ENCODE assay signal across 8 cellular contexts in the genomic region with DNA sequence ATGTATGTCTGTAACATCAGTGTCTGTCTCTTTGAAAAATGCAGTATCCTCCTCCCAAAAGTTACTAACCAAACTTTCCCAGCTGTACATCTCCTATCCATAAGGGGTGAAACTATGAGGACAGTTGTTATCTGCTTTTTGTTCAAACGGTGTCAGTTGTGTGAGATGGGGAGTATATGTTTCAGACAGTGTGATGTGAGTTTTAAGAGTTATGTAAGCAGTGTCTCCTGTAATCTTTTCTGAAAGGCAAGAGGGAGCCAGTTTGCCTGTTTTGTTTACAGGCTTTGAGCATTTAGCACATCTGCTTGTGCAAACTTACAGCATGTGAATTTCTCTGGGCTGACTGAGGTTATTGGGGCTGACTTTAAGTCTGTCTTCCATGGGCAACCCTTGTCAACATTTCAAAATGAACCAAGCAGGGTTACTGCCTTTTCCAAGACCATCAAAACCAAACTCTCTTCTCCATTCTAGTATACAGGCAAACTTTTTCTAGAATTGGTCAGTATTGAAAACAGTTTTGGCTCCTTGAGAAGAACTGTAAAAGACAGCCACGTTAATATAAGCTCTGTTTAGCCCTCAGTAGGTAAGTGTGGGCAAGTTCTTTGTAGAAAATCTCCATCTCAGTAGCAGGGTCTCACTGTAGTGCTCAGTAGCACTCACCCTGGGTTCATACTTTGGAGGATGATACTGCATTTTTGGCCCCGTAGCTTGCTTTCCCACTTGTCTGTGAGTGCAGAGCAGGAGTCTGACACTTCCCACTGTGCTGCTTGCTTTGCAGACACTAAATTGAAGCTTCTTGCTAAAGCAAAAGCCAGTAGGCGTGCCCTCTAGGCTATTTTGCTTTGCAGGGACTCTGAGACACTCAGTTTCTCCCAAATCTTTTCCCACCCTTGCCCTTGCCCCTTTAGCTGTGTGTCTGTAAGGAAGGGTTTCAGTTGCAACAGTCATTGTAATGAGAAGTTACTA. TPM values are rescaled to one million over a fixed set of nuclear protein-coding genes. Genes with fewer than 3 reads are reported as not detected.
DNase-seq lines count a peak whose midpoint lies in the region; ATAC-seq and TF ChIP-seq lines count a peak whose summit lies in the region.

No MANE protein-coding gene starts in this region.

- H2AFZ ChIP-seq in KMS-11 (ENCODE audit: low read depth) = peak overlapping the region; percentile 28; the same call in 1 of the 2 replicates

- TF ChIP-seq CTCF in KMS-11 (conservative IDR thresholded peaks at IDR 0.05; ENCODE audit: low read depth, low read length) (no peak), gastroesophageal sphincter (IDR thresholded peaks at IDR 0.05) (no peak), sigmoid colon (IDR thresholded peaks at IDR 0.05) (no peak)

- peak overlapping the region; percentile 67 for H3K4me2 ChIP-seq in KMS-11

- WGBS in gastroesophageal sphincter (ENCODE audit: low coverage in 1 of 2), 2 donors = 18 to 32% methylated on average over 3 of the region's 4 CpGs
- 20 to 31% methylated on average over 4 of the region's 4 CpGs for WGBS in sigmoid colon, 2 donors

- no peaks in the 10 kb centered on the region for H3K36me3 ChIP-seq in KMS-11 (ENCODE audit: insufficient read depth)
- peaks cover 0 to 12% of the 10 kb centered on the region in 2 donors for H3K36me3 ChIP-seq in gastroesophageal sphincter
- H3K36me3 ChIP-seq in sigmoid colon = no peaks in the 10 kb centered on the region

- H3K9me3 ChIP-seq in gastroesophageal sphincter (no peaks in the 10 kb centered on the region), sigmoid colon (no peaks in the 10 kb centered on the region)

- H3K9ac ChIP-seq in KMS-11 = peak overlapping the region; percentile 30; the same call in 1 of the 2 replicates

- no peak for TF ChIP-seq EP300 in gastroesophageal sphincter (IDR thresholded peaks at IDR 0.05)
- no peak for TF ChIP-seq EP300 in sigmoid colon (IDR thresholded peaks at IDR 0.05)

- peak; percentile 44 for ATAC-seq in gastroesophageal sphincter

- TF ChIP-seq POLR2A in gastroesophageal sphincter (IDR thresholded peaks at IDR 0.05) (no peak), sigmoid colon (IDR thresholded peaks at IDR 0.05) (no peak)

- intact Hi-C loops in sigmoid colon (cut with DNase I) = no loop called here

- DNase-seq in activated CD4-positive, alpha-beta T cell treated with anti-CD3 and anti-CD28 coated beads, Interleukin-2, amount 50 U/mL, for 1 hour = peak; percentile 27
- no peak for DNase-seq in sigmoid colon
- no peak for DNase-seq in GM19238 (ENCODE audit: insufficient read length, low spot score)
- no peak for DNase-seq in EL
- DNase-seq in activated CD4-positive, CD25-positive, alpha-beta regulatory T cell treated with anti-CD3 and anti-CD28 coated beads, Interleukin-2, amount 50 U/mL, for 72 hours = no peak
- no peak for DNase-seq in retina

- H4K20me1 ChIP-seq in KMS-11 (ENCODE audit: insufficient read depth) = no peaks in the 10 kb centered on the region

- H3K79me2 ChIP-seq in KMS-11 (ENCODE audit: insufficient read depth, low read depth) = no peaks in the 10 kb centered on the region

- H3K4me3 ChIP-seq in KMS-11 (IDR thresholded peaks at IDR 0.05; ENCODE audit: insufficient read depth, low read depth, low read length) = no peak overlapping the region
- no peak overlapping the region for H3K4me3 ChIP-seq in gastroesophageal sphincter
- H3K4me3 ChIP-seq in sigmoid colon = peak overlapping the region in 1 of 4 donors; percentile 7

- peak overlapping the region; percentile 81 for H3K27ac ChIP-seq in KMS-11
- H3K27ac ChIP-seq in gastroesophageal sphincter = peak overlapping the region; percentile 51 to 73 (median 68)
- H3K27ac ChIP-seq in sigmoid colon = peak overlapping the region; percentile 70 to 81 (median 72)

- no peaks in the 10 kb centered on the region for H3K27me3 ChIP-seq in KMS-11 (ENCODE audit: insufficient read depth, low read depth)
- no peaks in the 10 kb centered on the region for H3K27me3 ChIP-seq in gastroesophageal sphincter
- H3K27me3 ChIP-seq in sigmoid colon = no peaks in the 10 kb centered on the region

- H3K4me1 ChIP-seq in KMS-11 (ENCODE audit: low read depth, poor library complexity, severe bottlenecking) (peaks cover 85% of the 10 kb centered on the region), gastroesophageal sphincter (peaks cover 21 to 52% (median 24%) of the 10 kb centered on the region in 3 donors), sigmoid colon (peaks cover 0 to 39% (median 37%) of the 10 kb centered on the region in 4 donors)

RNA-seq across cellular contexts. Expression of a gene that starts 34.5 kb away (rescaled TPM):
- total RNA-seq in gastroesophageal sphincter (100 to 1,000 TPM in 2 of 4 donors, 10 to 100 TPM in 2; 52.5 to 261 (median 117) TPM), sigmoid colon (100 to 1,000 TPM in 1 of 4 donors, 10 to 100 TPM in 3; 41.3 to 107 (median 85.7) TPM)
- polyA plus RNA-seq in sigmoid colon = 10 to 100 TPM; 75.7 to 87.1 (median 77.2) TPM

RNA-seq across cellular contexts. Expression of a gene that starts 57.9 kb away (rescaled TPM):
- total RNA-seq in gastroesophageal sphincter (10 to 100 TPM; 25.7 to 36.6 (median 28.2) TPM), sigmoid colon (10 to 100 TPM; 17.5 to 36.0 (median 24.3) TPM)
- polyA plus RNA-seq in sigmoid colon = 10 to 100 TPM; 25.2 to 28.9 (median 28.7) TPM
